8 cellular contexts compared by ENCODE assay signal in genomic region chrX:43654431-43655150, GRCh38. TPM values are rescaled to one million over a fixed set of nuclear protein-coding genes. Genes with fewer than 3 reads are reported as not detected.
DNase-seq lines count a peak whose midpoint lies in the region; ATAC-seq and TF ChIP-seq lines count a peak whose summit lies in the region.

No MANE protein-coding gene starts in this region.

- peak overlapping the region; percentile 54 to 72 for H3K4me3 ChIP-seq in HCT116 (replicated peaks in 1 of 2; ENCODE audit: low read depth in 1 of 2, low read length in 2 of 2)
- peak overlapping the region; percentile 61 for H3K4me3 ChIP-seq in MM.1S (ENCODE audit: low read length)

- H3K9me3 ChIP-seq in HCT116 (ENCODE audit: control insufficient read depth in 1 of 2, insufficient read depth in 1 of 2, low read depth in 1 of 2, low read length in 2 of 2) = no peaks in the 10 kb centered on the region
- no peaks in the 10 kb centered on the region for H3K9me3 ChIP-seq in MM.1S (replicated peaks; ENCODE audit: insufficient read depth, low read length)

- peak overlapping the region; percentile 91 for H3K4me3 Mint-ChIP-seq in activated naive CD4-positive, alpha-beta T cell treated with anti-CD3 and anti-CD28 coated beads, Interleukin-2, amount 50 U/mL, for 24 hours

- peak overlapping the region; percentile 46 for H3K27ac ChIP-seq in HCT116 (ENCODE audit: low read depth, low read length)
- H3K27ac ChIP-seq in MM.1S (ENCODE audit: low read length) = peak overlapping the region; percentile 78
- H3K27ac ChIP-seq in substantia nigra (ENCODE audit: low read depth, low read length, poor library complexity, severe bottlenecking) = peak overlapping the region; percentile 83

- no peak for TF ChIP-seq POLR2A in HCT116 (IDR thresholded peaks at IDR 0.05; ENCODE audit: borderline replicate concordance, extremely low read depth, insufficient read depth, insufficient read length)

- H3F3A ChIP-seq in MM.1S (ENCODE audit: insufficient read depth, low read length) = no peaks in the 10 kb centered on the region

- no peaks in the 10 kb centered on the region for H3K79me2 ChIP-seq in HCT116 (ENCODE audit: insufficient read depth, low read length)
- H3K79me2 ChIP-seq in MM.1S (ENCODE audit: low read length) = no peaks in the 10 kb centered on the region

- H3K4me2 ChIP-seq in HCT116 (ENCODE audit: low read length) (peak overlapping the region; percentile 89), MM.1S (ENCODE audit: low read depth, low read length) (peak overlapping the region; percentile 73; the same call in 1 of the 2 replicates)

- H2AFZ ChIP-seq in HCT116 (ENCODE audit: low read depth, low read length, poor library complexity, severe bottlenecking) (no peak overlapping the region), MM.1S (ENCODE audit: low read length) (peak overlapping the region; percentile 65; the same call in 1 of the 2 replicates)

- no peaks in the 10 kb centered on the region for H3K27me3 Mint-ChIP-seq in activated naive CD4-positive, alpha-beta T cell treated with anti-CD3 and anti-CD28 coated beads, Interleukin-2, amount 50 U/mL, for 24 hours

- BruUV-seq in HCT116 (replicated peaks; lab: Mats Ljungman, UMichigan) = no TSS peak

- TF ChIP-seq RAD21 in HCT116 (IDR thresholded peaks at IDR 0.05; ENCODE audit: low read depth) = no peak

- intact Hi-C loops in HCT116 (cut with micrococcal nuclease) = no loop called here

- peaks cover 4% of the 10 kb centered on the region for H3K4me1 Mint-ChIP-seq in activated naive CD4-positive, alpha-beta T cell treated with anti-CD3 and anti-CD28 coated beads, Interleukin-2, amount 50 U/mL, for 24 hours

- CTCF ChIA-PET in HCT116 (lab: Charles Lee) = no interaction called here

- H4K20me1 ChIP-seq in HCT116 (ENCODE audit: insufficient read depth) = no peaks in the 10 kb centered on the region
- no peaks in the 10 kb centered on the region for H4K20me1 ChIP-seq in MM.1S (ENCODE audit: insufficient read depth, low read length)

- peak overlapping the region; percentile 98 for H3K27ac Mint-ChIP-seq in activated naive CD4-positive, alpha-beta T cell treated with anti-CD3 and anti-CD28 coated beads, Interleukin-2, amount 50 U/mL, for 24 hours

- peak; percentile 95 for ATAC-seq in HCT116

- no peaks in the 10 kb centered on the region for H3K27me3 ChIP-seq in HCT116 (ENCODE audit: insufficient read depth, low read length)
- no peaks in the 10 kb centered on the region for H3K27me3 ChIP-seq in MM.1S (replicated peaks; ENCODE audit: insufficient read depth, low read length)

- peak overlapping the region; percentile 67 for H3K9ac ChIP-seq in HCT116 (ENCODE audit: low read length)
- H3K9ac ChIP-seq in MM.1S (ENCODE audit: low read length) = peak overlapping the region; percentile 85

- H3K4me1 ChIP-seq in HCT116 (ENCODE audit: control insufficient read depth in 1 of 2, insufficient read depth in 2 of 2, low read length in 2 of 2) = peaks cover 0 to 3% of the 10 kb centered on the region in 2 experiments; a peak in 1 of 4 replicates
- no peaks in the 10 kb centered on the region for H3K4me1 ChIP-seq in MM.1S (ENCODE audit: low read length)

- TF ChIP-seq CTCF in HCT116 (IDR thresholded peaks at IDR 0.05 in 2 of 3, conservative IDR thresholded peaks at IDR 0.05 in 1 of 3; ENCODE audit: borderline replicate concordance in 1 of 3, insufficient read depth in 1 of 3, low read depth in 2 of 3, low read length in 2 of 3) = 0 out of 6 replicates have a peak, but pooled peaks of 2 of the 3 experiments have one; percentile 6 to 7
- peak; percentile 8; the same call in 1 of the 2 replicates for TF ChIP-seq CTCF in MM.1S (IDR thresholded peaks at IDR 0.05; ENCODE audit: low read length)

- POLR2A ChIA-PET in HCT116 (lab: Charles Lee) = no interaction called here

- RAD21 ChIA-PET in HCT116 (lab: Charles Lee; ENCODE audit: low non-redundant PET in 1 of 2, low total read pairs in 2 of 2, uncharacterized antibody in 2 of 2, unreplicated experiment in 2 of 2) = no interaction called here

- DNase-seq in ELR (ENCODE audit: low read depth) = peak; percentile 68
- DNase-seq in HCT116 (ENCODE audit: low read depth, low spot score) = peak; percentile 74
- peak; percentile 88 for DNase-seq in MM.1S
- peak; percentile 92 for DNase-seq in SK-N-DZ (ENCODE audit: low spot score)
- DNase-seq in germinal center (ENCODE audit: low spot score) = peak; percentile 89
- peak; percentile 56 for DNase-seq in non-pigmented ciliary epithelial cell (ENCODE audit: low read depth)
- peak; percentile 33 to 91 (median 83) for DNase-seq in substantia nigra (lab: John Stamatoyannopoulos, UW)

- H3K9me3 Mint-ChIP-seq in activated naive CD4-positive, alpha-beta T cell treated with anti-CD3 and anti-CD28 coated beads, Interleukin-2, amount 50 U/mL, for 24 hours = no peaks in the 10 kb centered on the region

- H3K9me2 ChIP-seq in HCT116 (ENCODE audit: insufficient read depth) (no peaks in the 10 kb centered on the region), MM.1S (replicated peaks; ENCODE audit: insufficient read depth, low read length) (no peaks in the 10 kb centered on the region)

- H3K36me3 ChIP-seq in HCT116 (ENCODE audit: control insufficient read depth in 1 of 2, insufficient read depth in 2 of 2, low read length in 2 of 2) (no peaks in the 10 kb centered on the region), MM.1S (replicated peaks; ENCODE audit: insufficient read depth, low read length) (no peaks in the 10 kb centered on the region)

- no peaks in the 10 kb centered on the region for H3K36me3 Mint-ChIP-seq in activated naive CD4-positive, alpha-beta T cell treated with anti-CD3 and anti-CD28 coated beads, Interleukin-2, amount 50 U/mL, for 24 hours

TF ChIP-seq in HCT116, 20 proteins besides CTCF, POLR2A, EP300 and RAD21:
- TF ChIP-seq REST (IDR thresholded peaks at IDR 0.05; ENCODE audit: low read depth) (no peak), YY1 (IDR thresholded peaks at IDR 0.05; ENCODE audit: extremely low read depth, insufficient replicate concordance, low read depth, low read length) (no peak), SP1 (IDR thresholded peaks at IDR 0.05; ENCODE audit: low read depth) (peak; percentile 71), JUND (IDR thresholded peaks at IDR 0.05) (peak; percentile 40; the same call in 1 of the 2 replicates), POLR2AphosphoS5 (IDR thresholded peaks at IDR 0.05; ENCODE audit: low read depth, low read length) (peak; percentile 32; the same call in 1 of the 2 replicates), EGR1 (IDR thresholded peaks at IDR 0.05; ENCODE audit: low read depth) (no peak), MAX (IDR thresholded peaks at IDR 0.05) (0 out of 2 replicates have a peak, but pooled peaks have one; percentile 35), FOSL1 (IDR thresholded peaks at IDR 0.05; ENCODE audit: low read depth) (no peak)
- TF ChIP-seq, protein P1, sequence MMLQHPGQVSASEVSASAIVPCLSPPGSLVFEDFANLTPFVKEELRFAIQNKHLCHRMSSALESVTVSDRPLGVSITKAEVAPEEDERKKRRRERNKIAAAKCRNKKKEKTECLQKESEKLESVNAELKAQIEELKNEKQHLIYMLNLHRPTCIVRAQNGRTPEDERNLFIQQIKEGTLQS (IDR thresholded peaks at IDR 0.05) = no peak

RNA-seq across cellular contexts. Expression of gene MAOA, which starts 1.5 kb away (rescaled TPM):
- 13.6 TPM for total RNA-seq in HCT116 (2021; ENCODE audit: unreplicated experiment)
- 4.9 and 6.1 TPM in 2 replicates for polyA plus RNA-seq in HCT116 (2012)
- polyA plus RNA-seq in SK-N-DZ (2014; cell fraction: cytosol; rRNA removed) = 297 and 304 TPM in 2 replicates
- polyA plus RNA-seq in SK-N-DZ (2014; cell fraction: nucleus; rRNA removed) = 111 and 142 TPM in 2 replicates

Comparison
In these comparisons a context has a peak if more than half of its experiments do, and no peak if none do; other contexts are left out.
1. Peak in every context shown above with its lines: DNase-seq, ATAC-seq, H3K4me3 ChIP-seq and H3K27ac ChIP-seq.